Comparison of ENCODE assay signal across 20 cellular contexts in genomic region chr1:230246551-230246950, GRCh38.
DNase-seq lines count a peak whose midpoint lies in the region; ATAC-seq and TF ChIP-seq lines count a peak whose summit lies in the region.
"Had no signal": no experiment of that assay in that cellular context is flagged by ENCODE, and none has a peak within 500 bp of the region (broad histone marks: within the 10 kb centered on the region; RNA-seq: fewer than 3 reads in every experiment).

No MANE protein-coding gene starts in this region.

- H3K27ac Mint-ChIP-seq in activated T-cell treated with anti-CD3 and anti-CD28 coated beads, Interleukin-2, amount 50 U/mL, for 24 hours, result peak overlapping the region; percentile 18

- no peaks in the 10 kb centered on the region for H3K9me3 ChIP-seq in KOPT-K1 (ENCODE audit: insufficient read depth, low read length, poor library complexity, severe bottlenecking)
- no peaks in the 10 kb centered on the region for H3K9me3 ChIP-seq in ascending aorta
- no peaks in the 10 kb centered on the region for H3K9me3 ChIP-seq in testis
- H3K9me3 ChIP-seq in upper lobe of left lung, result no peaks in the 10 kb centered on the region
- H3K9me3 ChIP-seq: A549, MG63 had no signal

- H3K4me1 ChIP-seq in ascending aorta (peaks cover 14 to 46% of the 10 kb centered on the region in 2 donors), testis (peaks cover 11% of the 10 kb centered on the region), upper lobe of left lung (no peaks in the 10 kb centered on the region)
- H3K4me1 ChIP-seq: A549 had no signal

- H3K9me3 Mint-ChIP-seq in activated T-cell treated with anti-CD3 and anti-CD28 coated beads, Interleukin-2, amount 50 U/mL, for 24 hours, result no peaks in the 10 kb centered on the region

- H3K4me3 ChIP-seq in ascending aorta, result no peak overlapping the region
- H3K4me3 ChIP-seq in testis, result no peak overlapping the region
- H3K4me3 ChIP-seq in upper lobe of left lung, result no peak overlapping the region
- H3K4me3 ChIP-seq: A549, MG63 had no signal

- intact Hi-C loops in ascending aorta (cut with DNase I), result no loop called here
- intact Hi-C loops in testis (cut with DNase I; ENCODE audit: low total_unique reads), result no loop called here

- no peak for DNase-seq in activated T-cell treated with anti-CD3 and anti-CD28 coated beads, Interleukin-2, amount 50 U/mL, for 24 hours
- DNase-seq in activated T-cell treated with anti-CD3 and anti-CD28 coated beads, Interleukin-2, amount 50 U/mL, for 48 hours, result no peak
- no peak for DNase-seq in ascending aorta (ENCODE audit: low spot score in 2 of 2)
- DNase-seq in testis, result peak; percentile 2
- DNase-seq in upper lobe of left lung, result no peak
- no peak for DNase-seq in activated CD4-positive, CD25-positive, alpha-beta regulatory T cell treated with anti-CD3 and anti-CD28 coated beads, Interleukin-2, amount 50 U/mL, for 72 hours
- DNase-seq: DMS 273 treated with DMSO at 0.1 percent for 48 hours, EL, KG1, MG63, NCI-H1092, NCI-H146, NCI-H2081 treated with DMSO at 0.1 percent for 48 hours, NCI-H510A treated with DMSO at 0.1 percent for 48 hours, NCI-H82, PC-3 had no signal

- TF ChIP-seq POLR2A in testis (IDR thresholded peaks at IDR 0.05) (no peak), upper lobe of left lung (IDR thresholded peaks at IDR 0.05) (no peak)

- TF ChIP-seq EP300 in upper lobe of left lung (IDR thresholded peaks at IDR 0.05), result no peak

- H3K4me3 Mint-ChIP-seq in activated T-cell treated with anti-CD3 and anti-CD28 coated beads, Interleukin-2, amount 50 U/mL, for 24 hours, result no peak overlapping the region

- H3K36me3 Mint-ChIP-seq in activated T-cell treated with anti-CD3 and anti-CD28 coated beads, Interleukin-2, amount 50 U/mL, for 24 hours (ENCODE audit: low read depth), result peaks cover 96% of the 10 kb centered on the region

- ATAC-seq in upper lobe of left lung (ENCODE audit: low FRiP score in 2 of 2), result no peak
- ATAC-seq: A549, PC-3 had no signal

- peaks cover 52% of the 10 kb centered on the region for H3K4me1 Mint-ChIP-seq in activated T-cell treated with anti-CD3 and anti-CD28 coated beads, Interleukin-2, amount 50 U/mL, for 24 hours (ENCODE audit: low read depth)

- H3K27ac ChIP-seq in KOPT-K1 (ENCODE audit: low read depth, low read length, poor library complexity, severe bottlenecking) (peak overlapping the region; percentile 86), ascending aorta (peak overlapping the region; percentile 86 to 88), testis (no peak overlapping the region), upper lobe of left lung (no peak overlapping the region)
- H3K27ac ChIP-seq: A549, C4-2B, RWPE1 had no signal

- WGBS in testis, 2 donors, result 88 to 91% methylated on average over 4 of the region's 4 CpGs
- WGBS in upper lobe of left lung, 2 donors, result 78 to 80% methylated on average over 4 of the region's 4 CpGs

- no peaks in the 10 kb centered on the region for H3K27me3 Mint-ChIP-seq in activated T-cell treated with anti-CD3 and anti-CD28 coated beads, Interleukin-2, amount 50 U/mL, for 24 hours

- H3K36me3 ChIP-seq in KOPT-K1 (ENCODE audit: insufficient read depth, low read length) (peaks cover 98% of the 10 kb centered on the region), ascending aorta (peaks cover 11 to 20% of the 10 kb centered on the region in 2 donors), testis (ENCODE audit: low read depth, missing control alignments) (no peaks in the 10 kb centered on the region), upper lobe of left lung (peaks cover 11 to 80% (median 45%) of the 10 kb centered on the region in 4 donors)

- H3K27me3 ChIP-seq in ascending aorta (no peaks in the 10 kb centered on the region), testis (no peaks in the 10 kb centered on the region), upper lobe of left lung (no peaks in the 10 kb centered on the region)
- H3K27me3 ChIP-seq: MG63 had no signal

- TF ChIP-seq CTCF in ascending aorta (IDR thresholded peaks at IDR 0.05) (no peak), testis (IDR thresholded peaks at IDR 0.05) (no peak), upper lobe of left lung (IDR thresholded peaks at IDR 0.05) (no peak)

Comparison
In these comparisons a context has a peak if more than half of its experiments do, and no peak if none do; other contexts are left out.
1. H3K27ac ChIP-seq: peak in KOPT-K1 (single experiment) and ascending aorta (2 of 2); none in testis (0 of 2) and upper lobe of left lung (0 of 4).